Comparison of ENCODE assay signal across 9 cellular contexts in genomic region chr11:75022289-75022688, GRCh38. TPM values are rescaled to one million over a fixed set of nuclear protein-coding genes. Genes with fewer than 3 reads are reported as not detected.
DNase-seq lines count a peak whose midpoint lies in the region; ATAC-seq and TF ChIP-seq lines count a peak whose summit lies in the region.
"Had no signal": no experiment of that assay in that cellular context is flagged by ENCODE, and none has a peak within 500 bp of the region (broad histone marks: within the 10 kb centered on the region; RNA-seq: fewer than 3 reads in every experiment).

No MANE protein-coding gene starts in this region.

- ATAC-seq in GM18508 (IDR thresholded peaks at IDR 0.05; ENCODE audit: insufficient read depth, unreplicated experiment) (peak; percentile 86), GM21390 (IDR thresholded peaks at IDR 0.05; ENCODE audit: unreplicated experiment) (peak; percentile 49), HG03066 (IDR thresholded peaks at IDR 0.05; ENCODE audit: low read depth, unreplicated experiment) (peak; percentile 73), foreskin keratinocyte (no peak)

- DNase-seq in foreskin keratinocyte = peak; percentile 26 to 63
- DNase-seq in NCI-H187 treated with DMSO at 0.1 percent for 48 hours (lab: John Stamatoyannopoulos, UW) = no peak
- no peak for DNase-seq in A172 (ENCODE audit: low spot score)
- no peak for DNase-seq in activated T-cell treated with anti-CD3 and anti-CD28 coated beads for 4 hours
- DNase-seq in NCI-H82 treated with DMSO at 0.1 percent for 48 hours (lab: John Stamatoyannopoulos, UW; ENCODE audit: unreplicated experiment) = no peak

- TF ChIP-seq CTCF in foreskin keratinocyte (conservative IDR thresholded peaks at IDR 0.05) = no peak

- no peak overlapping the region for H3K27ac ChIP-seq in foreskin keratinocyte
- H3K27ac ChIP-seq: breast epithelium had no signal

- H3K27me3 ChIP-seq in foreskin keratinocyte = peaks cover 11% of the 10 kb centered on the region
- H3K27me3 ChIP-seq: breast epithelium had no signal

- H3K4me1 ChIP-seq in foreskin keratinocyte = no peaks in the 10 kb centered on the region
- H3K4me1 ChIP-seq: breast epithelium had no signal

RNA-seq across cellular contexts. Expression of gene NEU3, which starts 33.6 kb away (rescaled TPM):
- 6.9 and 7.4 TPM in 2 replicates for total RNA-seq in foreskin keratinocyte
- polyA plus RNA-seq in foreskin keratinocyte = 1.8 and 2.9 TPM in 2 replicates
- total RNA-seq in A172 (2014; rRNA removed; shearing (Covaris generic)) = 7.5 and 12.1 TPM in 2 replicates

Comparison
In these comparisons a context has a peak if more than half of its experiments do, and no peak if none do; other contexts are left out.
1. DNase-seq: peak in foreskin keratinocyte (2 of 2); none in NCI-H187 treated with DMSO at 0.1 percent for 48 hours (single experiment), A172 (single experiment), activated T-cell treated with anti-CD3 and anti-CD28 coated beads for 4 hours (single experiment) and NCI-H82 treated with DMSO at 0.1 percent for 48 hours (single experiment).